16 cellular contexts compared by ENCODE assay signal in genomic region chr3:128193153-128193552, GRCh38. TPM values are rescaled to one million over a fixed set of nuclear protein-coding genes. Genes with fewer than 3 reads are reported as not detected.
DNase-seq lines count a peak whose midpoint lies in the region; TF ChIP-seq lines count a peak whose summit lies in the region.
"Had no signal": no experiment of that assay in that cellular context is flagged by ENCODE, and none has a peak within 500 bp of the region (broad histone marks: within the 10 kb centered on the region; RNA-seq: fewer than 3 reads in every experiment).

No MANE protein-coding gene starts in this region.

- H3K27ac ChIP-seq in H9 (ENCODE audit: insufficient read length, low read depth, low read length) (no peak overlapping the region), endodermal cell (ENCODE audit: low read depth, low read length) (no peak overlapping the region)
- H3K27ac ChIP-seq: BLaER1 treated with 17β-estradiol and CSF1 and Interleukin-3, amounts not matched to agents 10 nM and 100 nM had no signal

- no peak overlapping the region for H3T11ph ChIP-seq in H9 (ENCODE audit: low read length)

- H3K4ac ChIP-seq in H9 (ENCODE audit: low read depth, low read length) = no peak overlapping the region

- H3K9me3 Mint-ChIP-seq in H9 (no peaks in the 10 kb centered on the region), endodermal cell (no peaks in the 10 kb centered on the region), type B pancreatic cell (no peaks in the 10 kb centered on the region)
- H3K9me3 Mint-ChIP-seq: CD8-positive, alpha-beta T cell; HFFc6; IgD-negative memory B cell had no signal

- H3K56ac ChIP-seq in H9 (ENCODE audit: insufficient read length, low read depth, low read length) = no peak overlapping the region

- H3K79me2 ChIP-seq in H9 (ENCODE audit: insufficient read depth, low read length) = no peaks in the 10 kb centered on the region

- H3K4me1 Mint-ChIP-seq in H9 (peaks cover 26 to 37% of the 10 kb centered on the region in 2 experiments), endodermal cell (peaks cover 40% of the 10 kb centered on the region), type B pancreatic cell (ENCODE audit: unreplicated experiment) (peaks cover 32% of the 10 kb centered on the region)

- no peak overlapping the region for H4K8ac ChIP-seq in H9 (replicated peaks; ENCODE audit: insufficient read length, low read depth, low read length)

- no peak overlapping the region for H3K23ac ChIP-seq in H9 (ENCODE audit: insufficient read length, low read depth, low read length)

- no peak overlapping the region for H2BK120ac ChIP-seq in H9 (ENCODE audit: low read depth, low read length, poor library complexity, severe bottlenecking)

- H3K4me3 Mint-ChIP-seq in H9 (no peak overlapping the region), endodermal cell (no peak overlapping the region), type B pancreatic cell (no peak overlapping the region)
- H3K4me3 Mint-ChIP-seq: B cell; CD8-positive, alpha-beta T cell; HFFc6 had no signal

- H3K23me2 ChIP-seq in H9 (ENCODE audit: insufficient read length, low read depth, low read length, poor library complexity, severe bottlenecking) = no peaks in the 10 kb centered on the region

- H2BK15ac ChIP-seq in H9 (ENCODE audit: low read depth, low read length) = no peak overlapping the region

- H4K20me1 ChIP-seq in H9 (ENCODE audit: control insufficient read depth, insufficient read depth, insufficient read length) = no peaks in the 10 kb centered on the region

- H3K4me1 ChIP-seq in H9 (ENCODE audit: insufficient read depth, low read length) (peaks cover 2% of the 10 kb centered on the region; the same call in 1 of the 2 replicates), endodermal cell (ENCODE audit: control insufficient read depth, insufficient read depth, low read length) (peaks cover 28% of the 10 kb centered on the region)

- H4K91ac ChIP-seq in H9 (ENCODE audit: insufficient read length, low read depth, low read length) = no peak overlapping the region

- H2BK20ac ChIP-seq in H9 (ENCODE audit: low read depth, low read length, poor library complexity, severe bottlenecking) = no peak overlapping the region

- H4K5ac ChIP-seq in H9 (ENCODE audit: insufficient read length, low read depth, low read length) = no peak overlapping the region

- no peaks in the 10 kb centered on the region for H3K27me3 ChIP-seq in H9 (ENCODE audit: insufficient read depth, low read length)
- no peaks in the 10 kb centered on the region for H3K27me3 ChIP-seq in endodermal cell (ENCODE audit: control insufficient read depth, insufficient read depth, low read length, poor library complexity, severe bottlenecking)
- H3K27me3 ChIP-seq: BLaER1 treated with 17β-estradiol and CSF1 and Interleukin-3, amounts not matched to agents 10 nM and 100 nM had no signal

- H3K4me2 ChIP-seq in H9 (ENCODE audit: insufficient read depth, insufficient read length, low read length) = no peak overlapping the region

- no peak overlapping the region for H2BK12ac ChIP-seq in H9 (ENCODE audit: insufficient read length, low read depth, low read length)

- no peaks in the 10 kb centered on the region; a peak in 1 of 7 replicates for H3K36me3 Mint-ChIP-seq in H9 (ENCODE audit: insufficient read depth in 1 of 3, low read depth in 3 of 3)
- no peaks in the 10 kb centered on the region for H3K36me3 Mint-ChIP-seq in endodermal cell (ENCODE audit: low read depth)
- no peaks in the 10 kb centered on the region for H3K36me3 Mint-ChIP-seq in type B pancreatic cell

- H3K9ac ChIP-seq in H9 (ENCODE audit: extremely low read depth, insufficient read length, low read length) (no peak overlapping the region), endodermal cell (ENCODE audit: extremely low read depth, low read length, poor library complexity, severe bottlenecking) (no peak overlapping the region)
- H3K9ac ChIP-seq: BLaER1 treated with 17β-estradiol and CSF1 and Interleukin-3, amounts not matched to agents 10 nM and 100 nM had no signal

- peak overlapping the region; percentile 37; the same call in 1 of the 2 replicates for H3K14ac ChIP-seq in H9 (ENCODE audit: insufficient read depth, low read length)

- no peak overlapping the region for H3K4me3 ChIP-seq in endodermal cell (ENCODE audit: low read length)
- H3K4me3 ChIP-seq: BLaER1 treated with 17β-estradiol and CSF1 and Interleukin-3, amounts not matched to agents 10 nM and 100 nM had no signal

- WGBS in H9 (ENCODE audit: extremely low coverage, insufficient read length, low lambda C conversion rate) = no CpG with 5 or more reads among the region's 2 CpGs
- WGBS in endodermal cell (ENCODE audit: insufficient coverage in 1 of 2, insufficient read length in 1 of 2), 2 experiments = 88 to 100% methylated on average over 1 to 2 of the region's 2 CpGs

- H3K27me3 Mint-ChIP-seq in H9 (ENCODE audit: low read depth) (no peaks in the 10 kb centered on the region; the same call in 1 of the 2 replicates), endodermal cell (ENCODE audit: insufficient read depth) (no peaks in the 10 kb centered on the region), type B pancreatic cell (no peaks in the 10 kb centered on the region)
- H3K27me3 Mint-ChIP-seq: B cell, IgD-negative memory B cell had no signal

- no peak overlapping the region for H3K27ac Mint-ChIP-seq in H9
- no peak overlapping the region for H3K27ac Mint-ChIP-seq in endodermal cell
- H3K27ac Mint-ChIP-seq in type B pancreatic cell = no peak overlapping the region
- H3K27ac Mint-ChIP-seq: B cell, HFFc6, IgD-negative memory B cell had no signal

- no peak overlapping the region for H2AK5ac ChIP-seq in H9 (ENCODE audit: insufficient read length, low read length)

- H2BK5ac ChIP-seq in H9 (ENCODE audit: insufficient read length, low read length) = no peak overlapping the region

- H3K9me3 ChIP-seq in H9 (ENCODE audit: control insufficient read depth, low read depth, low read length) (no peaks in the 10 kb centered on the region), endodermal cell (ENCODE audit: control insufficient read depth, low read length) (no peaks in the 10 kb centered on the region)
- H3K9me3 ChIP-seq: BLaER1 treated with 17β-estradiol and CSF1 and Interleukin-3, amounts not matched to agents 10 nM and 100 nM had no signal

- no peaks in the 10 kb centered on the region for H3K79me1 ChIP-seq in H9 (ENCODE audit: insufficient read depth, low read depth, low read length, poor library complexity, severe bottlenecking)

- no peaks in the 10 kb centered on the region for H3K36me3 ChIP-seq in endodermal cell (ENCODE audit: control insufficient read depth, insufficient read depth, low read length)
- H3K36me3 ChIP-seq: BLaER1 treated with 17β-estradiol and CSF1 and Interleukin-3, amounts not matched to agents 10 nM and 100 nM had no signal

- no peak for DNase-seq in H9
- DNase-seq in NCI-H69 (lab: John Stamatoyannopoulos, UW) = peak; percentile 10
- DNase-seq in endodermal cell = peak; percentile 57
- no peak for DNase-seq in type B pancreatic cell (ENCODE audit: extremely low spot score, unreplicated experiment)
- DNase-seq in effector CD8-positive, alpha-beta T cell (lab: John Stamatoyannopoulos, UW) = no peak
- no peak for DNase-seq in germinal center (ENCODE audit: low spot score)
- DNase-seq: Calu3; CD8-positive, alpha-beta T cell; DMS79 treated with DMSO at 0.1 percent for 48 hours; GF-D8; GOT3; HCEC 1CT; HFFc6 had no signal

- TF ChIP-seq CTCF in H9 (conservative IDR thresholded peaks at IDR 0.05) (no peak), endodermal cell (conservative IDR thresholded peaks at IDR 0.05) (no peak), type B pancreatic cell (conservative IDR thresholded peaks at IDR 0.05) (no peak)

- H3K18ac ChIP-seq in H9 (ENCODE audit: insufficient read length, low read depth, low read length) = no peak overlapping the region

- H2AFZ ChIP-seq in H9 (ENCODE audit: low read length) = no peak overlapping the region

RNA-seq across cellular contexts. Expression of gene EEFSEC, which starts 39.9 kb away (rescaled TPM):
- 9.5 and 10.2 TPM in 2 replicates for total RNA-seq in H9 (2021)
- 10 to 100 TPM; 11.9 to 15.8 TPM for total RNA-seq in endodermal cell
- 14.4 TPM for polyA plus RNA-seq in endodermal cell (2013, experiment 1 of 2)
- 11.6 TPM for polyA plus RNA-seq in endodermal cell (2013, experiment 2 of 2)
- total RNA-seq in type B pancreatic cell (ENCODE audit: low replicate concordance) = 9.6 and 16.6 TPM in 2 replicates

Comparison
In these comparisons a context has a peak if more than half of its experiments do, and no peak if none do; other contexts are left out.
1. DNase-seq: peak in NCI-H69 (single experiment) and endodermal cell (single experiment); none in H9 (single experiment), type B pancreatic cell (single experiment), effector CD8-positive, alpha-beta T cell (single experiment) and germinal center (single experiment).